In the genomic region with DNA sequence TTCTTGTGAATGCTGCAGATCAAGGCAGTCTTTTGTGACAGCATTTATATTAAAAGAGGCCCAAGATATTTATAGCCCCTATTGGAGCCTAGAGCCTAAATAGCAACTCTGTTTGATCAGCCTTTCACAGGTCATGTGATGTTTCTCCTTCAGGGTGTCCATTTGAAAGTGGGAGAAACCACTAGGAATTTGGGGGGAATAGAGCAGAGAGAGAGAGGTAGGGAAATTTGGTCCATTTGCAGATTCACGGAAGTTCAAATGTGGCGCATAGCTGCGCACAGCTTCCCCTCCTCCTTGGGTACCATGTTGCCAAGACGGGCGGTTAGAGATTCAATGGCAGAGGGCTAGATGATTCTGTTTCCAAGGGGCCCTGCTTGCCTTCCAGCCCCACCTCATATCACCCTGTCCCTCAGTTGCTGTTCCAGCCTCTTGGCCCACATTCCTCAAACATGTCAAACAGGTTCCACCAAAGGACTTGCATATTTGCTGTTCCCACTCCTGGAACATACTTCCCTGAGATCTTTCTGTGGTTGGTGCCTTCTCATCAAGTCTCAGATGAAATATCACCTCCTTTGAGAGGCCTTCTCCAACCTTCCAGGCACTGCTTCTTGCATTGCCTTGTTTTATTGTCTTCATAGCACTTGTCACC, we compare ENCODE assay signal across 20 cellular contexts.
DNase-seq lines count a peak whose midpoint lies in the region; ATAC-seq and TF ChIP-seq lines count a peak whose summit lies in the region.
"Had no signal": no experiment of that assay in that cellular context is flagged by ENCODE, and none has a peak within 500 bp of the region (broad histone marks: within the 10 kb centered on the region; RNA-seq: fewer than 3 reads in every experiment).

No MANE protein-coding gene starts in this region.

- H3K9me2 ChIP-seq in PC-3 (replicated peaks; ENCODE audit: low read length): no peaks in the 10 kb centered on the region

- peak overlapping the region; percentile 23 for H3K27ac Mint-ChIP-seq in T-helper 2 cell treated with Interferon-gamma antibody and Interleukin-4, amounts not matched to agents 5 μg/mL and 100 μg/mL, for 36 hours
- H3K27ac Mint-ChIP-seq in stimulated activated memory B cell treated with anti-CD40 and anti-IgM and Interleukin-4, amounts not matched to agents 10 μg/mL and 1 μg/mL and 100 μg/mL, for 72 hours: peak overlapping the region; percentile 73
- H3K27ac Mint-ChIP-seq: H9 had no signal

- no peak overlapping the region for H3K4me3 Mint-ChIP-seq in T-helper 2 cell treated with Interferon-gamma antibody and Interleukin-4, amounts not matched to agents 5 μg/mL and 100 μg/mL, for 36 hours
- no peak overlapping the region for H3K4me3 Mint-ChIP-seq in stimulated activated memory B cell treated with anti-CD40 and anti-IgM and Interleukin-4, amounts not matched to agents 10 μg/mL and 1 μg/mL and 100 μg/mL, for 72 hours
- H3K4me3 Mint-ChIP-seq: activated naive CD4-positive, alpha-beta T cell treated with anti-CD3 and anti-CD28 coated beads for 36 hours; H9; nephron progenitor cell had no signal

- H3F3A ChIP-seq in PC-3 (ENCODE audit: low read length, unreplicated experiment): no peaks in the 10 kb centered on the region

- peak overlapping the region; percentile 31 for H3K4me2 ChIP-seq in PC-3 (ENCODE audit: low read length)

- DNase-seq in T-helper 2 cell treated with Interferon-gamma antibody and Interleukin-4, amounts not matched to agents 5 μg/mL and 100 μg/mL, for 36 hours (ENCODE audit: low spot score): no peak
- DNase-seq in T-helper 2 cell (no peak), PC-3 (peak; percentile 90), islet precursor cell (peak; percentile 85), Right ventricle myocardium superior (no peak), adrenal gland (no peak), transverse colon (no peak)
- DNase-seq: activated naive CD4-positive, alpha-beta T cell treated with anti-CD3 and anti-CD28 coated beads for 36 hours; COR-L47; effector memory CD4-positive, alpha-beta T cell; foreskin fibroblast; GF-D8; H9; MV-4-11; NCI-H2081 treated with DMSO at 0.1 percent for 48 hours; nephron progenitor cell; SW 1271; tibial artery had no signal

- POLR2A ChIA-PET in PC-3 (lab: Charles Lee; ENCODE audit: unreplicated experiment): no interaction called here

- peak; percentile 56 for ATAC-seq in PC-3
- no peak for ATAC-seq in stimulated activated memory B cell treated with anti-CD40 and anti-IgM and Interleukin-4, amounts not matched to agents 10 μg/mL and 1 μg/mL and 100 μg/mL, for 72 hours
- ATAC-seq in Right ventricle myocardium superior (ENCODE audit: poor library complexity): no peak
- ATAC-seq: HepG2 had no signal

- TF ChIP-seq EP300 in transverse colon (IDR thresholded peaks at IDR 0.05; ENCODE audit: low read depth): no peak

- intact Hi-C loops in PC-3 (cut with micrococcal nuclease): loop anchor here (10.0 kb wide), 1 partner anchor 87 kb away; no protein-coding TSS in a partner anchor
- intact Hi-C loops in Right ventricle myocardium superior (cut with DNase I): loop anchor here (10.0 kb wide), 1 partner anchor 293 kb away; no protein-coding TSS in a partner anchor
- intact Hi-C loops in adrenal gland (cut with DNase I): no loop called here
- intact Hi-C loops in transverse colon (cut with DNase I; ENCODE audit: low total_unique reads): no loop called here

- H3K79me2 ChIP-seq in PC-3 (ENCODE audit: low read length): peaks cover 10% of the 10 kb centered on the region; the same call in 1 of the 2 replicates

- H4K20me1 ChIP-seq in PC-3 (ENCODE audit: low read length): no peaks in the 10 kb centered on the region

- H3K9ac ChIP-seq in PC-3 (ENCODE audit: low read length): no peak overlapping the region

- H3K9me3 ChIP-seq in PC-3 (ENCODE audit: low read length): no peaks in the 10 kb centered on the region
- no peaks in the 10 kb centered on the region for H3K9me3 ChIP-seq in adrenal gland (replicated peaks in 1 of 3)
- no peaks in the 10 kb centered on the region for H3K9me3 ChIP-seq in transverse colon
- H3K9me3 ChIP-seq: tibial artery had no signal

- H3K36me3 Mint-ChIP-seq in T-helper 2 cell treated with Interferon-gamma antibody and Interleukin-4, amounts not matched to agents 5 μg/mL and 100 μg/mL, for 36 hours (ENCODE audit: low read depth): peaks cover 8% of the 10 kb centered on the region
- peaks cover 24% of the 10 kb centered on the region for H3K36me3 Mint-ChIP-seq in stimulated activated memory B cell treated with anti-CD40 and anti-IgM and Interleukin-4, amounts not matched to agents 10 μg/mL and 1 μg/mL and 100 μg/mL, for 72 hours

- H3K27me3 ChIP-seq in PC-3 (ENCODE audit: low read length) (no peaks in the 10 kb centered on the region), adrenal gland (no peaks in the 10 kb centered on the region), transverse colon (no peaks in the 10 kb centered on the region)
- H3K27me3 ChIP-seq: tibial artery had no signal

- H3K9me3 Mint-ChIP-seq in T-helper 2 cell treated with Interferon-gamma antibody and Interleukin-4, amounts not matched to agents 5 μg/mL and 100 μg/mL, for 36 hours: no peaks in the 10 kb centered on the region
- no peaks in the 10 kb centered on the region for H3K9me3 Mint-ChIP-seq in stimulated activated memory B cell treated with anti-CD40 and anti-IgM and Interleukin-4, amounts not matched to agents 10 μg/mL and 1 μg/mL and 100 μg/mL, for 72 hours
- H3K9me3 Mint-ChIP-seq: activated naive CD4-positive, alpha-beta T cell treated with anti-CD3 and anti-CD28 coated beads for 36 hours; H9; nephron progenitor cell had no signal

- H3K27ac ChIP-seq in PC-3 (ENCODE audit: low read length) (no peak overlapping the region), adrenal gland (no peak overlapping the region), transverse colon (no peak overlapping the region)
- H3K27ac ChIP-seq: tibial artery had no signal

- CTCF ChIA-PET in PC-3 (lab: Charles Lee): no interaction called here

- H2AFZ ChIP-seq in PC-3 (ENCODE audit: low read length): no peak overlapping the region

- whole genome bisulfite sequencing in adrenal gland, 4 donors: 88 to 98% (median 97%) methylated on average over 5 of the region's 5 CpGs
- WGBS in transverse colon (ENCODE audit: low coverage in 1 of 2), 2 donors: 97% methylated on average over 5 of the region's 5 CpGs; no CpG with 5 or more reads in 1 of the 2 donors

- in situ Hi-C loops in transverse colon (cut with MboI; ENCODE audit: low pct_ligation_motif_present in 1 of 4, low pct_unique_long_range_greater_than_20kb in 1 of 4, low sequenced_read_pairs in 3 of 4): no loop called here

- no TSS peak for BruUV-seq in PC-3 (replicated peaks; lab: Mats Ljungman, UMichigan)

- H3K27me3 Mint-ChIP-seq in T-helper 2 cell treated with Interferon-gamma antibody and Interleukin-4, amounts not matched to agents 5 μg/mL and 100 μg/mL, for 36 hours (ENCODE audit: low read depth): no peaks in the 10 kb centered on the region
- no peaks in the 10 kb centered on the region for H3K27me3 Mint-ChIP-seq in stimulated activated memory B cell treated with anti-CD40 and anti-IgM and Interleukin-4, amounts not matched to agents 10 μg/mL and 1 μg/mL and 100 μg/mL, for 72 hours

- TF ChIP-seq POLR2A in adrenal gland (IDR thresholded peaks at IDR 0.05): no peak
- TF ChIP-seq POLR2A in transverse colon (IDR thresholded peaks at IDR 0.05): no peak

- TF ChIP-seq CTCF in PC-3 (conservative IDR thresholded peaks at IDR 0.05; ENCODE audit: low read depth, low read length): no peak
- no peak for TF ChIP-seq CTCF in adrenal gland (IDR thresholded peaks at IDR 0.05)
- TF ChIP-seq CTCF in transverse colon (IDR thresholded peaks at IDR 0.05): no peak

- H3K4me1 ChIP-seq in PC-3 (ENCODE audit: insufficient read depth, low read length) (peaks cover 32% of the 10 kb centered on the region), adrenal gland (replicated peaks in 1 of 2) (peaks cover 8 to 17% of the 10 kb centered on the region in 2 donors), transverse colon (peaks cover 1 to 25% (median 10%) of the 10 kb centered on the region in 4 donors)

- H3K4me3 ChIP-seq in PC-3 (ENCODE audit: low read length): no peak overlapping the region
- no peak overlapping the region for H3K4me3 ChIP-seq in adrenal gland
- H3K4me3 ChIP-seq in transverse colon: no peak overlapping the region
- H3K4me3 ChIP-seq: tibial artery had no signal

- peaks cover 45% of the 10 kb centered on the region for H3K4me1 Mint-ChIP-seq in T-helper 2 cell treated with Interferon-gamma antibody and Interleukin-4, amounts not matched to agents 5 μg/mL and 100 μg/mL, for 36 hours (ENCODE audit: low read depth)
- H3K4me1 Mint-ChIP-seq in stimulated activated memory B cell treated with anti-CD40 and anti-IgM and Interleukin-4, amounts not matched to agents 10 μg/mL and 1 μg/mL and 100 μg/mL, for 72 hours: peaks cover 77% of the 10 kb centered on the region

- no peaks in the 10 kb centered on the region for H3K36me3 ChIP-seq in PC-3 (ENCODE audit: low read depth, low read length)
- H3K36me3 ChIP-seq in adrenal gland (replicated peaks in 1 of 2): no peaks in the 10 kb centered on the region
- no peaks in the 10 kb centered on the region for H3K36me3 ChIP-seq in transverse colon
- H3K36me3 ChIP-seq: tibial artery had no signal

Comparison
In these comparisons a context has a peak if more than half of its experiments do, and no peak if none do; other contexts are left out.
1. DNase-seq: peak in PC-3 (single experiment) and islet precursor cell (single experiment); none in T-helper 2 cell treated with Interferon-gamma antibody and Interleukin-4, amounts not matched to agents 5 μg/mL and 100 μg/mL, for 36 hours (single experiment), T-helper 2 cell (0 of 5), Right ventricle myocardium superior (single experiment), adrenal gland (0 of 7) and transverse colon (single experiment).
2. intact Hi-C loops: an anchor here in PC-3 (10.0 kb wide) and Right ventricle myocardium superior (10.0 kb wide); none called in adrenal gland and transverse colon.